28 cellular contexts compared by ENCODE assay signal in genomic region chr5:62322484-62322883, GRCh38.
"Had no signal": no experiment of that assay in that cellular context is flagged by ENCODE, and none has a peak within 500 bp of the region (broad histone marks: within the 10 kb centered on the region; RNA-seq: fewer than 3 reads in every experiment).

No MANE protein-coding gene starts in this region.

- H3K36me3 ChIP-seq: suprapubic skin, thoracic aorta, thyroid gland, transverse colon, upper lobe of right lung, uterus, vagina had no signal

- H3K27ac Mint-ChIP-seq: stimulated activated effector memory CD8-positive, alpha-beta T cell treated with anti-CD3 and anti-CD28 coated beads, Interleukin-12 subunit alpha, Interleukin-12 subunit beta, amount 100 ng/mL, for 72 hours; stimulated activated memory B cell treated with anti-CD40 and anti-IgM and Interleukin-4, amounts not matched to agents 10 μg/mL and 1 μg/mL and 100 μg/mL, for 72 hours; stimulated activated naive B cell treated with anti-CD40 and anti-IgM and Interleukin-4, amounts not matched to agents 10 μg/mL and 1 μg/mL and 100 μg/mL, for 72 hours; type B pancreatic cell had no signal

- H3K9me3 ChIP-seq: stomach, suprapubic skin, testis, thoracic aorta, thyroid gland, tibial artery, tibial nerve, transverse colon, upper lobe of left lung, upper lobe of right lung, uterus, vagina had no signal

- ATAC-seq: stimulated activated effector memory CD8-positive, alpha-beta T cell treated with anti-CD3 and anti-CD28 coated beads, Interleukin-12 subunit alpha, Interleukin-12 subunit beta, amount 100 ng/mL, for 72 hours; stimulated activated memory B cell treated with anti-CD40 and anti-IgM and Interleukin-4, amounts not matched to agents 10 μg/mL and 1 μg/mL and 100 μg/mL, for 72 hours; stimulated activated naive B cell treated with anti-CD40 and anti-IgM and Interleukin-4, amounts not matched to agents 10 μg/mL and 1 μg/mL and 100 μg/mL, for 72 hours; stimulated activated naive CD8-positive, alpha-beta T cell treated with anti-CD3 and anti-CD28 coated beads, Interleukin-15, amount 100 ng/mL, for 72 hours; upper lobe of right lung had no signal

- FAIRE-seq: urothelium cell line had no signal

- H3K27me3 ChIP-seq: stomach, suprapubic skin, testis, thyroid gland, tibial artery, tibial nerve, transverse colon, upper lobe of left lung, upper lobe of right lung, uterus, vagina had no signal

- H3K4me3 Mint-ChIP-seq: stimulated activated effector memory CD8-positive, alpha-beta T cell treated with anti-CD3 and anti-CD28 coated beads, Interleukin-12 subunit alpha, Interleukin-12 subunit beta, amount 100 ng/mL, for 72 hours; stimulated activated memory B cell treated with anti-CD40 and anti-IgM and Interleukin-4, amounts not matched to agents 10 μg/mL and 1 μg/mL and 100 μg/mL, for 72 hours; stimulated activated naive B cell treated with anti-CD40 and anti-IgM and Interleukin-4, amounts not matched to agents 10 μg/mL and 1 μg/mL and 100 μg/mL, for 72 hours; stimulated activated naive CD8-positive, alpha-beta T cell treated with anti-CD3 and anti-CD28 coated beads, Interleukin-15, amount 100 ng/mL, for 72 hours; stimulated activated naive CD8-positive, alpha-beta T cell treated with anti-CD3 and anti-CD28 coated beads, Interleukin-15, Interleukin-2, amounts not matched to agents 100 ng/mL and 50 ng/mL, for 24 hours; type B pancreatic cell had no signal

- H3K9me3 Mint-ChIP-seq: stimulated activated effector memory CD8-positive, alpha-beta T cell treated with anti-CD3 and anti-CD28 coated beads, Interleukin-12 subunit alpha, Interleukin-12 subunit beta, amount 100 ng/mL, for 72 hours; stimulated activated memory B cell treated with anti-CD40 and anti-IgM and Interleukin-4, amounts not matched to agents 10 μg/mL and 1 μg/mL and 100 μg/mL, for 72 hours; stimulated activated naive B cell treated with anti-CD40 and anti-IgM and Interleukin-4, amounts not matched to agents 10 μg/mL and 1 μg/mL and 100 μg/mL, for 72 hours; stimulated activated naive CD8-positive, alpha-beta T cell treated with anti-CD3 and anti-CD28 coated beads, Interleukin-15, amount 100 ng/mL, for 72 hours; stimulated activated naive CD8-positive, alpha-beta T cell treated with anti-CD3 and anti-CD28 coated beads, Interleukin-15, Interleukin-2, amounts not matched to agents 100 ng/mL and 50 ng/mL, for 24 hours; type B pancreatic cell had no signal

- H3K27me3 Mint-ChIP-seq: stimulated activated memory B cell treated with anti-CD40 and anti-IgM and Interleukin-4, amounts not matched to agents 10 μg/mL and 1 μg/mL and 100 μg/mL, for 72 hours; stimulated activated naive B cell treated with anti-CD40 and anti-IgM and Interleukin-4, amounts not matched to agents 10 μg/mL and 1 μg/mL and 100 μg/mL, for 72 hours; stimulated activated naive CD8-positive, alpha-beta T cell treated with anti-CD3 and anti-CD28 coated beads, Interleukin-15, amount 100 ng/mL, for 72 hours; stimulated activated naive CD8-positive, alpha-beta T cell treated with anti-CD3 and anti-CD28 coated beads, Interleukin-15, Interleukin-2, amounts not matched to agents 100 ng/mL and 50 ng/mL, for 24 hours; type B pancreatic cell had no signal

- H3K27ac ChIP-seq: stomach, suprapubic skin, testis, thoracic aorta, thyroid gland, tibial artery, tibial nerve, transverse colon, upper lobe of left lung, upper lobe of right lung, uterus, vagina had no signal

- H3K4me3 ChIP-seq: stomach, suprapubic skin, testis, thoracic aorta, thyroid gland, tibial artery, tibial nerve, transverse colon, upper lobe of left lung, upper lobe of right lung, uterus, vagina had no signal

- DNase-seq: stimulated activated CD4-positive, alpha-beta T cell treated with anti-CD3 and anti-CD28 coated beads, Interleukin-2, amount 100 ng/mL, for 48 hours; stimulated activated CD4-positive, alpha-beta T cell treated with anti-CD3 and anti-CD28 coated beads, Interleukin-4, amount 100 ng/mL, for 1 hour; stimulated activated CD4-positive, alpha-beta T cell treated with anti-CD3 and anti-CD28 coated beads, Interleukin-4, amount 100 ng/mL, for 24 hours; stimulated activated CD4-positive, alpha-beta T cell treated with anti-CD3 and anti-CD28 coated beads, Interleukin-4, amount 100 ng/mL, for 4 hours; stimulated activated CD8-positive, alpha-beta memory T cell treated with anti-CD3 and anti-CD28 coated beads, Interleukin-4, amount 100 ng/mL, for 48 hours; stimulated activated naive B cell treated with anti-CD40 and anti-IgM and Interleukin-4, amounts not matched to agents 10 μg/mL and 1 μg/mL and 100 μg/mL, for 72 hours; stimulated activated naive CD4-positive, alpha-beta T cell; stimulated activated naive CD4-positive, alpha-beta T cell treated with Interleukin-2 at 50 U/mL for 16 hours; stimulated activated naive CD8-positive, alpha-beta T cell treated with anti-CD3 and anti-CD28 coated beads, Interleukin-15, amount 100 ng/mL, for 72 hours; stomach; substantia nigra; testis; thyroid gland; tibial artery; transverse colon; trophoblast cell; upper lobe of right lung; uterus had no signal

- H3K4me1 ChIP-seq: suprapubic skin, testis, thyroid gland, tibial artery, upper lobe of right lung, uterus had no signal
